Comparison of ENCODE assay signal across 8 cellular contexts in genomic region chr11:64241430-64242153, GRCh38. TPM values are rescaled to one million over a fixed set of nuclear protein-coding genes. Genes with fewer than 3 reads are reported as not detected.
DNase-seq lines count a peak whose midpoint lies in the region; ATAC-seq and TF ChIP-seq lines count a peak whose summit lies in the region.

No MANE protein-coding gene starts in this region.

- POLR2A ChIA-PET in GM10248 (lab: Yijun Ruan, JAX), result interaction anchor here (0.6 to 1.6 kb wide), 13 partner anchors 10 to 1889 kb away, joined by 3 to 13 read pairs (median 4); partner anchors contain the start of genes FERMT3, NUDT22, PRDX5 and STIP1

- H3K4me1 Mint-ChIP-seq in activated naive CD8-positive, alpha-beta T cell (ENCODE audit: low read depth), result peaks cover 27% of the 10 kb centered on the region

- TF ChIP-seq CTCF in GM10248 (IDR thresholded peaks at IDR 0.05; ENCODE audit: control extremely low read depth, extremely low read depth, low read depth, missing control alignments), result no peak
- TF ChIP-seq CTCF in transverse colon (IDR thresholded peaks at IDR 0.05), result peak in 2 of 5 experiments; percentile 3 to 24

- no peaks in the 10 kb centered on the region for H3K27me3 Mint-ChIP-seq in activated naive CD8-positive, alpha-beta T cell

- CTCF ChIA-PET in GM10248 (lab: Yijun Ruan, JAX), result interaction anchor here (0.7 to 30.9 kb wide), 5 partner anchors 10 to 90 kb away, joined by 3 to 368 read pairs (median 5); partner anchors contain the start of genes FERMT3, NUDT22, PLCB3 and TRPT1

- no peaks in the 10 kb centered on the region for H3K36me3 Mint-ChIP-seq in activated naive CD8-positive, alpha-beta T cell

- no peaks in the 10 kb centered on the region for H3K9me3 Mint-ChIP-seq in activated naive CD8-positive, alpha-beta T cell (ENCODE audit: low read depth)

- TF ChIP-seq EP300 in transverse colon (IDR thresholded peaks at IDR 0.05; ENCODE audit: low read depth), result no peak

- peak overlapping the region; percentile 65 to 96 (median 82) for H3K4me3 ChIP-seq in transverse colon

- no peaks in the 10 kb centered on the region for H3K36me3 ChIP-seq in transverse colon

- peaks cover 33 to 73% (median 59%) of the 10 kb centered on the region in 4 donors for H3K4me1 ChIP-seq in transverse colon

- no peaks in the 10 kb centered on the region for H3K27me3 ChIP-seq in transverse colon

- WGBS in transverse colon (ENCODE audit: low coverage in 1 of 2), 2 donors, result 0% methylated on average over 51 of the region's 53 CpGs; no CpG with 5 or more reads in 1 of the 2 donors

- H3K9me3 ChIP-seq in transverse colon, result no peaks in the 10 kb centered on the region

- peak; percentile 89 for TF ChIP-seq POLR2A in transverse colon (IDR thresholded peaks at IDR 0.05)

- intact Hi-C loops in cardiac septum (cut with DNase I), result no loop called here
- intact Hi-C loops in transverse colon (cut with DNase I; ENCODE audit: low total_unique reads), result no loop called here

- H3K27ac Mint-ChIP-seq in activated naive CD8-positive, alpha-beta T cell, result peak overlapping the region; percentile 97

- DNase-seq in GM10248 (ENCODE audit: extremely low spot score), result peak; percentile 97
- peak; percentile 99 for DNase-seq in NCI-H1092 treated with DMSO at 0.1 percent for 48 hours (lab: John Stamatoyannopoulos, UW)
- peak; percentile 100 for DNase-seq in cardiac septum (ENCODE audit: low spot score)
- DNase-seq in pons (ENCODE audit: low spot score), result peak; percentile 99
- DNase-seq in transverse colon, result peak; percentile 100

- peak; percentile 56 for ATAC-seq in HG02588 (IDR thresholded peaks at IDR 0.05; ENCODE audit: unreplicated experiment)
- peak; percentile 83 for ATAC-seq in SK-N-SH treated with all-trans-retinoic acid at 6 μM for 48 hours

- peak overlapping the region; percentile 92 for H3K4me3 Mint-ChIP-seq in activated naive CD8-positive, alpha-beta T cell

- in situ Hi-C loops in transverse colon (cut with MboI; ENCODE audit: low pct_ligation_motif_present in 1 of 4, low pct_unique_long_range_greater_than_20kb in 1 of 4, low sequenced_read_pairs in 3 of 4), result no loop called here

- peak overlapping the region; percentile 96 to 100 (median 98) for H3K27ac ChIP-seq in transverse colon

TF ChIP-seq in SK-N-SH treated with all-trans-retinoic acid at 6 μM for 48 hours, 23 proteins besides CTCF, POLR2A, EP300 and RAD21:
- TF ChIP-seq PPARA (CRISPR knock-in tag; IDR thresholded peaks at IDR 0.05; ENCODE audit: borderline replicate concordance) (no peak), CSRNP3 (CRISPR knock-in tag; IDR thresholded peaks at IDR 0.05) (0 out of 2 replicates have a peak, but pooled peaks have one; percentile 43), TOX (CRISPR knock-in tag; IDR thresholded peaks at IDR 0.05; ENCODE audit: borderline replicate concordance) (no peak)

RNA-seq across cellular contexts. Expression of gene FKBP2, which starts 0.7 kb away (rescaled TPM):
- total RNA-seq in cardiac septum (57.8 TPM), transverse colon (100 to 1,000 TPM in 2 of 4 donors, 10 to 100 TPM in 2; 63.6 to 203 (median 102) TPM)

RNA-seq across cellular contexts. Expression of gene PPP1R14B, which starts 5.2 kb away (rescaled TPM):
- total RNA-seq in cardiac septum (113 TPM), transverse colon (10 to 100 TPM; 62.8 to 80.4 (median 73.2) TPM)

RNA-seq across cellular contexts. Expression of gene VEGFB, which starts 7.2 kb away (rescaled TPM):
- total RNA-seq in cardiac septum (261 TPM), transverse colon (10 to 100 TPM; 34.0 to 84.9 (median 36.8) TPM)

RNA-seq across cellular contexts. Expression of gene PLCB3, which starts 9.7 kb away (rescaled TPM):
- 9.6 TPM for total RNA-seq in cardiac septum
- 100 to 1,000 TPM in 2 of 4 donors, 10 to 100 TPM in 2; 64.5 to 115 (median 91.2) TPM for total RNA-seq in transverse colon

RNA-seq across cellular contexts. Expression of gene DNAJC4, which starts 11.2 kb away (rescaled TPM):
- total RNA-seq in cardiac septum (51.9 TPM), transverse colon (100 to 1,000 TPM in 1 of 4 donors, 10 to 100 TPM in 3; 52.6 to 214 (median 76.0) TPM)

Comparison
In these comparisons a context has a peak if more than half of its experiments do, and no peak if none do; other contexts are left out.
1. Peak in every context shown above with its lines: DNase-seq, ATAC-seq, H3K4me3 ChIP-seq and H3K27ac ChIP-seq.